ENCODE assay signal across 12 cellular contexts in the genomic region with DNA sequence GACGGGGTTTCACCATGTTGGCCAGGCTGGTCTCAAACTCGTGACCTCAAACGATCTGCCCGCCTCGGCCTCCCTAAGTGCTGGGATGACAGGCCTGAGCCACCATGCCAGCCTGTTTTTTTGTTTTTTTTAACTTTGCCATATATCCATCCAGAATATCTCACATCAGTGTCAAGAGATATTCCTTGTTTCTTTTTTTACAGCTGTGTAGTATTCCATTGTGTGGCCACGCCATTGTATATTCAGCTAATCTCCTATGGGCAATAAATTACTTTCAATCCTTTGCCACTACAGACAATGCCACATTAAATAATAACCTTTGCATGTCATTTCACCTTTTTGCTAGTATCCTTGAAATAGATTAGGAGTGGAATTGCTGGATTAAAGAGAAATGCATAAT. TPM values are rescaled to one million over a fixed set of nuclear protein-coding genes. Genes with fewer than 3 reads are reported as not detected.
"Had no signal": no experiment of that assay in that cellular context is flagged by ENCODE, and none has a peak within 500 bp of the region (broad histone marks: within the 10 kb centered on the region; RNA-seq: fewer than 3 reads in every experiment).

No MANE protein-coding gene starts in this region.

- DNase-seq: GM23248, GOT3, H7, H9, HCEC 1CT, HFFc6 had no signal

- H3K27ac ChIP-seq: GM23248 had no signal

- FAIRE-seq: H1, H54 had no signal

- H3K4me1 ChIP-seq: HAP-1 had no signal

- H3K9me3 ChIP-seq: HAP-1 had no signal

- H3K4me3 ChIP-seq: GM23248, GM23338, HAP-1 had no signal

- H2AFZ ChIP-seq: GM23248, GM23338 had no signal

- H3K4me2 ChIP-seq: GM23338 had no signal

- H3K9ac ChIP-seq: GM23248 had no signal

- ATAC-seq: GM23338, HCT116 had no signal

RNA-seq across cellular contexts. Expression of a gene that starts 24.2 kb away (rescaled TPM):
- total RNA-seq: GM23248, H1, H4, HFFc6 had no signal
- polyA plus RNA-seq: GM23248 had no signal
